14 cellular contexts compared by ENCODE assay signal in genomic region chr22:49566141-49566541, GRCh38.
"Had no signal": no experiment of that assay in that cellular context is flagged by ENCODE, and none has a peak within 500 bp of the region (broad histone marks: within the 10 kb centered on the region; RNA-seq: fewer than 3 reads in every experiment).

No MANE protein-coding gene starts in this region.

- H3K36me3 ChIP-seq: adrenal gland, suprapubic skin had no signal

- ATAC-seq: activated T-helper 17 cell treated with anti-CD3 and anti-CD28 coated beads, Interleukin-2, amount 50 U/mL, for 72 hours had no signal

- H3K36me3 Mint-ChIP-seq: activated naive CD4-positive, alpha-beta T cell treated with anti-CD3 and anti-CD28 coated beads, Interleukin-2, amount 10 ng/mL, durations not matched to agents 7 days and 5 days had no signal

- H3K4me3 ChIP-seq: adrenal gland, suprapubic skin had no signal

- H3K4me1 ChIP-seq: adrenal gland, parathyroid adenoma, suprapubic skin had no signal

- H3K9me3 Mint-ChIP-seq: activated CD4-positive, alpha-beta T cell treated with anti-CD3 and anti-CD28 coated beads, Interleukin-2, amount 10 ng/mL, durations not matched to agents 7 days and 5 days; activated naive CD4-positive, alpha-beta T cell treated with anti-CD3 and anti-CD28 coated beads, Interleukin-2, amount 10 ng/mL, durations not matched to agents 7 days and 5 days; neural crest cell had no signal

- H3K27me3 ChIP-seq: adrenal gland had no signal

- H3K4me1 Mint-ChIP-seq: activated CD4-positive, alpha-beta T cell treated with anti-CD3 and anti-CD28 coated beads, Interleukin-2, amount 10 ng/mL, durations not matched to agents 7 days and 5 days; activated naive CD4-positive, alpha-beta T cell treated with anti-CD3 and anti-CD28 coated beads, Interleukin-2, amount 10 ng/mL, durations not matched to agents 7 days and 5 days had no signal

- H2AFZ ChIP-seq: parathyroid adenoma had no signal

- H3K9me3 ChIP-seq: adrenal gland, suprapubic skin had no signal

- FAIRE-seq: endometrium, islet of Langerhans, small intestine had no signal

- H3K9ac ChIP-seq: parathyroid adenoma had no signal

- DNase-seq: activated CD4-positive, alpha-beta T cell treated with anti-CD3 and anti-CD28 coated beads, Interleukin-2, amount 10 ng/mL, durations not matched to agents 7 days and 5 days; activated CD4-positive, CD25-positive, alpha-beta regulatory T cell; small intestine; trophoblast cell had no signal

- H3K4me3 Mint-ChIP-seq: activated CD4-positive, alpha-beta T cell treated with anti-CD3 and anti-CD28 coated beads, Interleukin-2, amount 10 ng/mL, durations not matched to agents 7 days and 5 days; activated naive CD4-positive, alpha-beta T cell treated with anti-CD3 and anti-CD28 coated beads, Interleukin-2, amount 10 ng/mL, durations not matched to agents 7 days and 5 days; activated T-helper 17 cell treated with anti-CD3 and anti-CD28 coated beads, Interleukin-2, amount 50 U/mL, for 72 hours; neural crest cell; stimulated activated naive CD8-positive, alpha-beta T cell treated with anti-CD3 and anti-CD28 coated beads, Interleukin-15, Interleukin-2, amounts not matched to agents 100 ng/mL and 50 ng/mL, for 24 hours; T-helper 2 cell treated with Interferon-gamma antibody and Interleukin-4, amounts not matched to agents 5 μg/mL and 100 μg/mL, for 36 hours had no signal

- H3K27ac ChIP-seq: adrenal gland, parathyroid adenoma, suprapubic skin had no signal

- H3K79me2 ChIP-seq: parathyroid adenoma had no signal

- H3K27me3 Mint-ChIP-seq: activated CD4-positive, alpha-beta T cell treated with anti-CD3 and anti-CD28 coated beads, Interleukin-2, amount 10 ng/mL, durations not matched to agents 7 days and 5 days; activated naive CD4-positive, alpha-beta T cell treated with anti-CD3 and anti-CD28 coated beads, Interleukin-2, amount 10 ng/mL, durations not matched to agents 7 days and 5 days; activated T-helper 17 cell treated with anti-CD3 and anti-CD28 coated beads, Interleukin-2, amount 50 U/mL, for 72 hours; stimulated activated naive CD8-positive, alpha-beta T cell treated with anti-CD3 and anti-CD28 coated beads, Interleukin-15, Interleukin-2, amounts not matched to agents 100 ng/mL and 50 ng/mL, for 24 hours had no signal
